In genomic region chr9:71549023-71549422, GRCh38 we compare ENCODE assay signal across 12 cellular contexts.
DNase-seq lines count a peak whose midpoint lies in the region; ATAC-seq, FAIRE-seq and TF ChIP-seq lines count a peak whose summit lies in the region.
"Had no signal": no experiment of that assay in that cellular context is flagged by ENCODE, and none has a peak within 500 bp of the region (broad histone marks: within the 10 kb centered on the region; RNA-seq: fewer than 3 reads in every experiment).

No MANE protein-coding gene starts in this region.

- H3K36me3 Mint-ChIP-seq in activated T-helper 1 cell treated with anti-CD3 and anti-CD28 coated beads, Interleukin-12 subunit alpha, Interleukin-12 subunit beta, Interleukin-2, Interleukin-4 antibody, amounts not matched to agents 30 ng/mL and 10 ng/mL and 1 ng/mL, durations not matched to agents 14 hours and 24 hours and 36 hours (ENCODE audit: low read depth): no peaks in the 10 kb centered on the region

- H3K27ac ChIP-seq in GM12878 (ENCODE audit: control insufficient read depth, insufficient read depth): no peak overlapping the region

- POLR2A ChIA-PET in GM12878 (lab: Charles Lee): no interaction called here

- no TSS peak for BruUV-seq in GM12878 (replicated peaks; lab: Mats Ljungman, UMichigan)

- H3K9me3 Mint-ChIP-seq in activated T-helper 1 cell treated with anti-CD3 and anti-CD28 coated beads, Interleukin-12 subunit alpha, Interleukin-12 subunit beta, Interleukin-2, Interleukin-4 antibody, amounts not matched to agents 30 ng/mL and 10 ng/mL and 1 ng/mL, durations not matched to agents 14 hours and 24 hours and 36 hours: no peaks in the 10 kb centered on the region
- H3K9me3 Mint-ChIP-seq: activated T-helper 17 cell treated with anti-CD3 and anti-CD28 coated beads, Interleukin-2, amount 50 U/mL, for 72 hours had no signal

- TF ChIP-seq RAD21 in GM12878 (IDR thresholded peaks at IDR 0.05; ENCODE audit: insufficient read depth, low read depth, low read length): no peak

- peak overlapping the region; percentile 44 for H3K4me2 ChIP-seq in GM12878 (ENCODE audit: control insufficient read depth, insufficient read depth)

- TF ChIP-seq CTCF in GM12878 (IDR thresholded peaks at IDR 0.05 in 2 of 3, conservative IDR thresholded peaks at IDR 0.05 in 1 of 3; ENCODE audit: control insufficient read depth in 2 of 3, extremely low read depth in 1 of 3, insufficient read depth in 1 of 3, low read depth in 3 of 3, low read length in 3 of 3): no peak
- TF ChIP-seq CTCF in mucosa of descending colon (IDR thresholded peaks at IDR 0.05): no peak

- TF ChIP-seq POLR2A in GM12878 (IDR thresholded peaks at IDR 0.05; ENCODE audit: low read depth, low read length): no peak

- H3K4me3 Mint-ChIP-seq in activated T-helper 1 cell treated with anti-CD3 and anti-CD28 coated beads, Interleukin-12 subunit alpha, Interleukin-12 subunit beta, Interleukin-2, Interleukin-4 antibody, amounts not matched to agents 30 ng/mL and 10 ng/mL and 1 ng/mL, durations not matched to agents 14 hours and 24 hours and 36 hours: no peak overlapping the region
- H3K4me3 Mint-ChIP-seq: activated T-helper 17 cell treated with anti-CD3 and anti-CD28 coated beads, Interleukin-2, amount 50 U/mL, for 72 hours had no signal

- peak; percentile 93 for ATAC-seq in GM18907 (IDR thresholded peaks at IDR 0.05; ENCODE audit: unreplicated experiment)
- peak; percentile 90 for ATAC-seq in GM21717 (IDR thresholded peaks at IDR 0.05; ENCODE audit: unreplicated experiment)
- peak; percentile 97 for ATAC-seq in HG03159 (IDR thresholded peaks at IDR 0.05; ENCODE audit: unreplicated experiment)
- peak; percentile 97 for ATAC-seq in GM12878
- no peak for ATAC-seq in mucosa of descending colon
- ATAC-seq: activated T-helper 17 cell treated with anti-CD3 and anti-CD28 coated beads, Interleukin-2, amount 50 U/mL, for 72 hours had no signal

- SMC1A ChIA-PET in GM12878 (lab: Charles Lee; ENCODE audit: uncharacterized antibody, unreplicated experiment): no interaction called here

- H3K36me3 ChIP-seq in GM12878 (ENCODE audit: control insufficient read depth in 2 of 2, insufficient read depth in 2 of 2, low read length in 1 of 2) (no peaks in the 10 kb centered on the region), mucosa of descending colon (ENCODE audit: low read depth) (no peaks in the 10 kb centered on the region)

- no peak overlapping the region for H3K4me3 ChIP-seq in GM12878
- no peak overlapping the region for H3K4me3 ChIP-seq in mucosa of descending colon

- in situ Hi-C loops in GM12878 (cut with MboI): no loop called here

- TF ChIP-seq EP300 in GM12878 (IDR thresholded peaks at IDR 0.05; ENCODE audit: borderline replicate concordance in 1 of 2, control insufficient read depth in 1 of 2, low read depth in 2 of 2, low read length in 2 of 2): peak; percentile 44 to 63; a peak in 2 of 4 replicates

- no peak overlapping the region for H3K9ac ChIP-seq in GM12878 (ENCODE audit: control insufficient read depth, insufficient read depth, low read length)

- H3K27ac Mint-ChIP-seq in activated T-helper 1 cell treated with anti-CD3 and anti-CD28 coated beads, Interleukin-12 subunit alpha, Interleukin-12 subunit beta, Interleukin-2, Interleukin-4 antibody, amounts not matched to agents 30 ng/mL and 10 ng/mL and 1 ng/mL, durations not matched to agents 14 hours and 24 hours and 36 hours: no peak overlapping the region
- H3K27ac Mint-ChIP-seq: activated T-helper 17 cell treated with anti-CD3 and anti-CD28 coated beads, Interleukin-2, amount 50 U/mL, for 72 hours had no signal

- WGBS in GM12878 (ENCODE audit: insufficient coverage, insufficient replicate concordance, low lambda C conversion rate, missing lambda C conversion rate): 0% methylated on average over 2 of the region's 2 CpGs

- no peak overlapping the region for H2AFZ ChIP-seq in GM12878 (ENCODE audit: control insufficient read depth, low read depth, low read length)

- H3K4me1 Mint-ChIP-seq in activated T-helper 1 cell treated with anti-CD3 and anti-CD28 coated beads, Interleukin-12 subunit alpha, Interleukin-12 subunit beta, Interleukin-2, Interleukin-4 antibody, amounts not matched to agents 30 ng/mL and 10 ng/mL and 1 ng/mL, durations not matched to agents 14 hours and 24 hours and 36 hours (ENCODE audit: low read depth): no peaks in the 10 kb centered on the region
- H3K4me1 Mint-ChIP-seq: activated T-helper 17 cell treated with anti-CD3 and anti-CD28 coated beads, Interleukin-2, amount 50 U/mL, for 72 hours had no signal

- DNase-seq in GM12878 (ENCODE audit: low read depth, low spot score) (peak; percentile 41), hippocampal formation (lab: John Stamatoyannopoulos, UW) (no peak), mucosa of descending colon (no peak), posterior vena cava (ENCODE audit: low spot score) (no peak)
- DNase-seq in activated T-helper 1 cell treated with anti-CD3 and anti-CD28 coated beads, Interleukin-12 subunit alpha, Interleukin-12 subunit beta, Interleukin-2, Interleukin-4 antibody, amounts not matched to agents 30 ng/mL and 10 ng/mL and 1 ng/mL, durations not matched to agents 14 hours and 24 hours and 36 hours (ENCODE audit: low spot score): no peak
- DNase-seq: DMS153; NK-92 treated with Interleukin-12 subunit alpha and Interleukin-12 subunit beta, amount 100 ng/mL, for 24 hours had no signal

- H3K9me3 ChIP-seq in GM12878 (replicated peaks; ENCODE audit: control insufficient read depth, insufficient read depth, low read length) (no peaks in the 10 kb centered on the region), mucosa of descending colon (no peaks in the 10 kb centered on the region)

- peaks cover 33% of the 10 kb centered on the region for H3K27me3 Mint-ChIP-seq in activated T-helper 1 cell treated with anti-CD3 and anti-CD28 coated beads, Interleukin-12 subunit alpha, Interleukin-12 subunit beta, Interleukin-2, Interleukin-4 antibody, amounts not matched to agents 30 ng/mL and 10 ng/mL and 1 ng/mL, durations not matched to agents 14 hours and 24 hours and 36 hours (ENCODE audit: insufficient read depth)

- FAIRE-seq in GM12878 (lab: Jason Lieb, UNC): peak; percentile 44
- FAIRE-seq: H1 had no signal

- CTCF ChIA-PET in GM12878 (lab: Yijun Ruan, JAX): interaction anchor here (0.5 kb wide), 1 partner anchor 56 kb away, joined by 3 read pairs; no protein-coding TSS in a partner anchor

- no peaks in the 10 kb centered on the region for H4K20me1 ChIP-seq in GM12878 (ENCODE audit: control insufficient read depth, insufficient read depth)

- intact Hi-C loops in GM12878 (cut with micrococcal nuclease; ENCODE audit: unreplicated experiment): no loop called here
- intact Hi-C loops in mucosa of descending colon (cut with DNase I, micrococcal nuclease): no loop called here
- intact Hi-C loops in activated T-helper 1 cell treated with anti-CD3 and anti-CD28 coated beads, Interleukin-12 subunit alpha, Interleukin-12 subunit beta, Interleukin-2, Interleukin-4 antibody, amounts not matched to agents 30 ng/mL and 10 ng/mL and 1 ng/mL, durations not matched to agents 14 hours and 24 hours and 36 hours (cut with micrococcal nuclease): no loop called here
- intact Hi-C loops in posterior vena cava (cut with DNase I): loop anchor here in 1 of 2 donors (1.0 kb wide), 1 partner anchor 22 kb away; no protein-coding TSS in a partner anchor

- H3K4me1 ChIP-seq in GM12878 (ENCODE audit: control insufficient read depth, insufficient read depth, low read length) (peaks cover 15% of the 10 kb centered on the region; the same call in 1 of the 2 replicates), mucosa of descending colon (ENCODE audit: low read depth) (no peaks in the 10 kb centered on the region)

- RAD21 ChIA-PET in GM12878 (lab: Charles Lee; ENCODE audit: unreplicated experiment): no interaction called here

- no peaks in the 10 kb centered on the region for H3K79me2 ChIP-seq in GM12878 (ENCODE audit: control insufficient read depth, insufficient read depth, low read length)

- H3K27me3 ChIP-seq in GM12878 (replicated peaks in 1 of 2; ENCODE audit: control insufficient read depth in 2 of 2, insufficient read depth in 2 of 2, low read length in 1 of 2): no peaks in the 10 kb centered on the region; a peak in 1 of 4 replicates

TF ChIP-seq in GM12878, 131 proteins besides CTCF, POLR2A, EP300 and RAD21 (continues in another document):
- peak; percentile 73; the same call in 1 of the 2 replicates for TF ChIP-seq BCL11A (IDR thresholded peaks at IDR 0.05; ENCODE audit: low read depth, low read length)
- TF ChIP-seq BHLHE40 (IDR thresholded peaks at IDR 0.05; ENCODE audit: borderline replicate concordance in 1 of 2, low read depth in 2 of 2, low read length in 1 of 2): peak; percentile 54 to 55; a peak in 3 of 4 replicates
- no peak for TF ChIP-seq SMAD1 (IDR thresholded peaks at IDR 0.05; ENCODE audit: low read depth, partially characterized antibody)
- TF ChIP-seq SPI1 (IDR thresholded peaks at IDR 0.05; ENCODE audit: borderline replicate concordance, insufficient read depth, low read depth, low read length): peak; percentile 96
- 0 out of 2 replicates have a peak, but pooled peaks have one; percentile 7 for TF ChIP-seq MEF2A (IDR thresholded peaks at IDR 0.05; ENCODE audit: insufficient read depth, low read depth, low read length)
- 0 out of 2 replicates have a peak, but pooled peaks have one; percentile 47 for TF ChIP-seq NBN (IDR thresholded peaks at IDR 0.05)
- peak; percentile 90 to 92 for TF ChIP-seq IKZF2 (IDR thresholded peaks at IDR 0.05)
- TF ChIP-seq MEF2B (IDR thresholded peaks at IDR 0.05; ENCODE audit: partially characterized antibody, poor library complexity, severe bottlenecking): peak; percentile 61
- TF ChIP-seq TCF7 (IDR thresholded peaks at IDR 0.05; ENCODE audit: borderline replicate concordance): no peak
- TF ChIP-seq POLR2AphosphoS5 (IDR thresholded peaks at IDR 0.05; ENCODE audit: low read length): no peak
- TF ChIP-seq ZNF24 (IDR thresholded peaks at IDR 0.05): peak; percentile 64; the same call in 1 of the 2 replicates
- TF ChIP-seq MTA2 (IDR thresholded peaks at IDR 0.05; ENCODE audit: low read depth): peak; percentile 97
- peak; percentile 65; the same call in 1 of the 2 replicates for TF ChIP-seq CHD2 (IDR thresholded peaks at IDR 0.05; ENCODE audit: borderline replicate concordance, low read depth, low read length)
